Comparison of ENCODE assay signal across 24 cellular contexts in the genomic region with DNA sequence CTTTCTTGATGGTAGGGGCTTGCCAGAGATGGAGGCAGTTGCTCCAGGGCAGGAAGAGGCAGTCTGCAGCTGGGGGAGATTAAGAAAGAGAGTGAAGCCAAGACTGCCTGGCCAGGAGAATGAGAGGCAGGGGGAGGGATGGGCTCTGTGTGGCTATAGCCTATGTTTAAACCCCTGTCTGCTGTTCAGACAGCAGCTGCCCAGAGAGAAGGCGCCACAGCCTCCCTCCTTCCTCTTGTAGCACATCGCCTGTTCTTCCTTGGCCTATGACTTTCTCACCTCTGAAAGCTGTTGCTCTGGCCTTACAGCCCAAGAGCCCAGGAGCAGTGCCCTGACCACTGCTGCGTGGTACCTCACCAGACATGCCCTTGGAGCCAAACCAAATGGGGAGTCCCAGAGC.
DNase-seq lines count a peak whose midpoint lies in the region; ATAC-seq, FAIRE-seq and TF ChIP-seq lines count a peak whose summit lies in the region.
"Had no signal": no experiment of that assay in that cellular context is flagged by ENCODE, and none has a peak within 500 bp of the region (broad histone marks: within the 10 kb centered on the region; RNA-seq: fewer than 3 reads in every experiment).

No MANE protein-coding gene starts in this region.

- FAIRE-seq in GM12892 (lab: Jason Lieb, UNC), result no peak
- FAIRE-seq: colon, endometrium, GM12891 had no signal

- CTCF ChIA-PET in activated CD4-positive, alpha-beta T cell treated with anti-CD3 and anti-CD28 coated beads, Interleukin-2, amount 10 ng/mL, durations not matched to agents 7 days and 5 days (lab: Charles Lee), result no interaction called here

- H3K27ac Mint-ChIP-seq in activated CD4-positive, alpha-beta T cell treated with anti-CD3 and anti-CD28 coated beads, Interleukin-2, amount 10 ng/mL, durations not matched to agents 7 days and 5 days, result no peak overlapping the region
- H3K27ac Mint-ChIP-seq: activated CD4-positive, alpha-beta T cell treated with anti-CD3 and anti-CD28 coated beads for 36 hours; activated T-cell treated with anti-CD3 and anti-CD28 coated beads, Interleukin-2, amount 50 U/mL, for 24 hours; memory B cell; naive thymus-derived CD8-positive, alpha-beta T cell; stimulated activated naive B cell treated with anti-CD40 and anti-IgM and Interleukin-4, amounts not matched to agents 10 μg/mL and 1 μg/mL and 100 μg/mL, for 72 hours had no signal

- TF ChIP-seq POLR2A in GM12892 (IDR thresholded peaks at IDR 0.05; ENCODE audit: low read depth, low read length), result no peak

- peak; percentile 67 for DNase-seq in ELF-1 (ENCODE audit: low read depth, low spot score)
- DNase-seq in NCI-H82 (lab: John Stamatoyannopoulos, UW), result peak; percentile 93
- DNase-seq in fibroblast of pulmonary artery (ENCODE audit: low read depth), result peak; percentile 23
- peak; percentile 40 for DNase-seq in myocyte (ENCODE audit: low read depth)
- DNase-seq in activated CD4-positive, alpha-beta T cell treated with anti-CD3 and anti-CD28 coated beads, Interleukin-2, amount 10 ng/mL, durations not matched to agents 7 days and 5 days, result no peak
- no peak for DNase-seq in GM12892 (ENCODE audit: insufficient read length)
- no peak for DNase-seq in C1 segment of cervical spinal cord (lab: John Stamatoyannopoulos, UW)
- DNase-seq: ACHN; activated CD4-positive, alpha-beta T cell treated with anti-CD3 and anti-CD28 coated beads for 36 hours; activated CD8-positive, alpha-beta memory T cell treated with anti-CD3 and anti-CD28 coated beads for 24 hours; activated T-cell treated with anti-CD3 and anti-CD28 coated beads, Interleukin-2, amount 50 U/mL, for 24 hours; Caco-2; KG1; MM.1S; naive thymus-derived CD8-positive, alpha-beta T cell; NCI-H146; stimulated activated CD4-positive, alpha-beta T cell treated with anti-CD3 and anti-CD28 coated beads, Interleukin-4, amount 100 ng/mL, for 1 hour; stimulated activated naive B cell treated with anti-CD40 and anti-IgM and Interleukin-4, amounts not matched to agents 10 μg/mL and 1 μg/mL and 100 μg/mL, for 72 hours had no signal

- POLR2A ChIA-PET in activated CD4-positive, alpha-beta T cell treated with anti-CD3 and anti-CD28 coated beads, Interleukin-2, amount 10 ng/mL, durations not matched to agents 7 days and 5 days (lab: Charles Lee), result no interaction called here

- peaks cover 2% of the 10 kb centered on the region for H3K27me3 Mint-ChIP-seq in activated CD4-positive, alpha-beta T cell treated with anti-CD3 and anti-CD28 coated beads, Interleukin-2, amount 10 ng/mL, durations not matched to agents 7 days and 5 days
- H3K27me3 Mint-ChIP-seq: activated CD4-positive, alpha-beta T cell treated with anti-CD3 and anti-CD28 coated beads for 36 hours; activated T-cell treated with anti-CD3 and anti-CD28 coated beads, Interleukin-2, amount 50 U/mL, for 24 hours had no signal

- no peak for TF ChIP-seq CTCF in fibroblast of pulmonary artery (IDR thresholded peaks at IDR 0.05; ENCODE audit: low read length, missing control alignments)

- H3K4me1 Mint-ChIP-seq in activated CD4-positive, alpha-beta T cell treated with anti-CD3 and anti-CD28 coated beads, Interleukin-2, amount 10 ng/mL, durations not matched to agents 7 days and 5 days, result peaks cover 4% of the 10 kb centered on the region

- no peak for ATAC-seq in HG02588 (IDR thresholded peaks at IDR 0.05; ENCODE audit: unreplicated experiment)
- ATAC-seq: activated CD4-positive, alpha-beta T cell treated with anti-CD3 and anti-CD28 coated beads for 36 hours; naive thymus-derived CD8-positive, alpha-beta T cell; stimulated activated naive B cell treated with anti-CD40 and anti-IgM and Interleukin-4, amounts not matched to agents 10 μg/mL and 1 μg/mL and 100 μg/mL, for 72 hours had no signal

- no peak overlapping the region for H3K4me3 ChIP-seq in fibroblast of pulmonary artery (replicated peaks; ENCODE audit: low read depth, low read length)
- H3K4me3 ChIP-seq: breast epithelium had no signal

- no peak overlapping the region for H3K4me3 Mint-ChIP-seq in activated CD4-positive, alpha-beta T cell treated with anti-CD3 and anti-CD28 coated beads, Interleukin-2, amount 10 ng/mL, durations not matched to agents 7 days and 5 days
- H3K4me3 Mint-ChIP-seq: activated CD4-positive, alpha-beta T cell treated with anti-CD3 and anti-CD28 coated beads for 36 hours; activated T-cell treated with anti-CD3 and anti-CD28 coated beads, Interleukin-2, amount 50 U/mL, for 24 hours; memory B cell; naive thymus-derived CD8-positive, alpha-beta T cell; stimulated activated naive B cell treated with anti-CD40 and anti-IgM and Interleukin-4, amounts not matched to agents 10 μg/mL and 1 μg/mL and 100 μg/mL, for 72 hours had no signal

- no peaks in the 10 kb centered on the region for H3K36me3 Mint-ChIP-seq in activated CD4-positive, alpha-beta T cell treated with anti-CD3 and anti-CD28 coated beads, Interleukin-2, amount 10 ng/mL, durations not matched to agents 7 days and 5 days (ENCODE audit: low read depth)
- H3K36me3 Mint-ChIP-seq: memory B cell; naive thymus-derived CD8-positive, alpha-beta T cell; stimulated activated naive B cell treated with anti-CD40 and anti-IgM and Interleukin-4, amounts not matched to agents 10 μg/mL and 1 μg/mL and 100 μg/mL, for 72 hours had no signal

- H3K9me3 Mint-ChIP-seq in activated CD4-positive, alpha-beta T cell treated with anti-CD3 and anti-CD28 coated beads, Interleukin-2, amount 10 ng/mL, durations not matched to agents 7 days and 5 days, result no peaks in the 10 kb centered on the region
- H3K9me3 Mint-ChIP-seq: activated T-cell treated with anti-CD3 and anti-CD28 coated beads, Interleukin-2, amount 50 U/mL, for 24 hours; memory B cell; naive thymus-derived CD8-positive, alpha-beta T cell; stimulated activated naive B cell treated with anti-CD40 and anti-IgM and Interleukin-4, amounts not matched to agents 10 μg/mL and 1 μg/mL and 100 μg/mL, for 72 hours had no signal

Comparison
In these comparisons a context has a peak if more than half of its experiments do, and no peak if none do; other contexts are left out.
1. DNase-seq: peak in ELF-1 (single experiment), NCI-H82 (single experiment), fibroblast of pulmonary artery (single experiment) and myocyte (single experiment); none in activated CD4-positive, alpha-beta T cell treated with anti-CD3 and anti-CD28 coated beads, Interleukin-2, amount 10 ng/mL, durations not matched to agents 7 days and 5 days (single experiment), GM12892 (single experiment) and C1 segment of cervical spinal cord (0 of 14).